In the genomic region with DNA sequence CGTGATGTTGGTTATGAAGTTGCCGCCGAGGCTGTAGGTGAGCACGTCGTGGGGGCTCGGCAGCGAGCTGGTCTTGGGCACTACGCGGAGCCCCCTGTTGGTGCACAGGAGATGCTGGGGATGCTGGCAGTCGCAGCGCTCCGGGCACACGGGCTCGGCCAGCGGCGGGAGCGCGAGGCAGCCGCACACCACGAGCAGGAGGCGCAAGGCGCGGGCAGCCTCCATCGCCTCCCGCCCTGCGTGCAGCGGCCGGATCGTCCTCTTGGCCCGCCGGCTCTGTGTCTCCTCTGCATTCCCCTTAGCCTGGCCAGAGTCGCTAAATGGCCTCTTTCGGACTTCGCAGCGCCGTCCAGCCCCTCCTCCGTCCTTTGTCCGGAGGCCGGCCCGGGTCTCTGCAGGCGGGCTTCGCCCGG, we compare ENCODE assay signal across 8 cellular contexts. TPM values are rescaled to one million over a fixed set of nuclear protein-coding genes. Genes with fewer than 3 reads are reported as not detected.
DNase-seq lines count a peak whose midpoint lies in the region; ATAC-seq and TF ChIP-seq lines count a peak whose summit lies in the region.

No MANE protein-coding gene starts in this region.

- no peak for TF ChIP-seq CTCF in GM10266 (IDR thresholded peaks at IDR 0.05; ENCODE audit: control insufficient read depth, insufficient read depth, low read depth, missing control alignments)

- peaks cover 78% of the 10 kb centered on the region for H3K27me3 Mint-ChIP-seq in activated naive CD8-positive, alpha-beta T cell treated with anti-CD3 and anti-CD28 coated beads for 36 hours

- H3K36me3 Mint-ChIP-seq in activated naive CD8-positive, alpha-beta T cell treated with anti-CD3 and anti-CD28 coated beads for 36 hours = no peaks in the 10 kb centered on the region

- DNase-seq in GM10266 (ENCODE audit: extremely low spot score) (peak; percentile 16), mucosa of gallbladder (ENCODE audit: low spot score) (no peak), HCEC 1CT (no peak), HK-2 (ENCODE audit: unreplicated experiment) (no peak)
- peak; percentile 6 for DNase-seq in activated naive CD8-positive, alpha-beta T cell treated with anti-CD3 and anti-CD28 coated beads for 36 hours

- ATAC-seq in GM21619 (IDR thresholded peaks at IDR 0.05; ENCODE audit: unreplicated experiment) = no peak

- H3K27me3 ChIP-seq in skeletal muscle tissue (ENCODE audit: control insufficient read depth in 3 of 3, insufficient read depth in 3 of 3, low read length in 3 of 3) = peaks cover 19 to 45% (median 31%) of the 10 kb centered on the region in 3 donors

- no peaks in the 10 kb centered on the region for H3K36me3 ChIP-seq in skeletal muscle tissue (ENCODE audit: control insufficient read depth in 3 of 3, insufficient read depth in 3 of 3, low read length in 3 of 3)

- no peaks in the 10 kb centered on the region for H3K9me3 ChIP-seq in skeletal muscle tissue (ENCODE audit: control insufficient read depth in 3 of 3, low read length in 3 of 3)

- no peaks in the 10 kb centered on the region for H3K9me3 Mint-ChIP-seq in activated naive CD8-positive, alpha-beta T cell treated with anti-CD3 and anti-CD28 coated beads for 36 hours

- H3K27ac Mint-ChIP-seq in activated naive CD8-positive, alpha-beta T cell treated with anti-CD3 and anti-CD28 coated beads for 36 hours = no peak overlapping the region

- no peak overlapping the region for H3K27ac ChIP-seq in skeletal muscle tissue (ENCODE audit: low read depth, low read length)

- H3K4me3 Mint-ChIP-seq in activated naive CD8-positive, alpha-beta T cell treated with anti-CD3 and anti-CD28 coated beads for 36 hours = no peak overlapping the region

- peak overlapping the region; percentile 45 for H3K4me3 ChIP-seq in iPS-11a (ENCODE audit: low read depth, low read length)
- H3K4me3 ChIP-seq in skeletal muscle tissue (ENCODE audit: low read length in 3 of 3) = peak overlapping the region; percentile 75 to 83 (median 77)

- H3K4me1 ChIP-seq in skeletal muscle tissue (ENCODE audit: control insufficient read depth in 3 of 3, insufficient read depth in 3 of 3, low read length in 3 of 3) = peaks cover 28 to 32% (median 30%) of the 10 kb centered on the region in 3 donors

- peaks cover 11% of the 10 kb centered on the region for H3K4me1 Mint-ChIP-seq in activated naive CD8-positive, alpha-beta T cell treated with anti-CD3 and anti-CD28 coated beads for 36 hours

- peak overlapping the region in 2 of 3 donors; percentile 33 to 76 for H3K9ac ChIP-seq in skeletal muscle tissue (ENCODE audit: low read depth in 1 of 3, low read length in 3 of 3)

RNA-seq across cellular contexts. Expression of gene TRIL, which starts 0.3 kb away (rescaled TPM):
- not detected for total RNA-seq in activated naive CD8-positive, alpha-beta T cell treated with anti-CD3 and anti-CD28 coated beads for 36 hours
- total RNA-seq in skeletal muscle tissue (15.1 TPM), mucosa of gallbladder (1.4 TPM)

Comparison
In these comparisons a context has a peak if more than half of its experiments do, and no peak if none do; other contexts are left out.
1. DNase-seq: peak in GM10266 (single experiment) and activated naive CD8-positive, alpha-beta T cell treated with anti-CD3 and anti-CD28 coated beads for 36 hours (single experiment); none in mucosa of gallbladder (single experiment), HCEC 1CT (single experiment) and HK-2 (single experiment).